ENCODE assay signal across 28 cellular contexts in genomic region chr6:81741689-81742088, GRCh38.
"Had no signal": no experiment of that assay in that cellular context is flagged by ENCODE, and none has a peak within 500 bp of the region (broad histone marks: within the 10 kb centered on the region; RNA-seq: fewer than 3 reads in every experiment).

No MANE protein-coding gene starts in this region.

- H3K27ac ChIP-seq: neural progenitor cell, ovary, parathyroid adenoma, psoas muscle, spleen, suprapubic skin, testis, tibial nerve, upper lobe of left lung, vagina had no signal

- H3K4me2 ChIP-seq: neural progenitor cell had no signal

- H3K36me3 ChIP-seq: neural progenitor cell, ovary, right lobe of liver, vagina had no signal

- H2AFZ ChIP-seq: neural progenitor cell, parathyroid adenoma had no signal

- DNase-seq: naive thymus-derived CD4-positive, alpha-beta T cell; natural killer cell; occipital lobe; posterior cingulate gyrus; psoas muscle; right lobe of liver; small intestine; spleen; stimulated activated CD4-positive, alpha-beta T cell treated with anti-CD3 and anti-CD28 coated beads, Interleukin-12 subunit alpha, Interleukin-12 subunit beta, amount 100 ng/mL, for 4 hours; stimulated activated CD4-positive, alpha-beta T cell treated with anti-CD3 and anti-CD28 coated beads, Interleukin-1b, Interleukin-23, amount 100 ng/mL, for 48 hours; stimulated activated CD4-positive, alpha-beta T cell treated with anti-CD3 and anti-CD28 coated beads, Interleukin-4, amount 100 ng/mL, for 1 hour; stimulated activated CD4-positive, alpha-beta T cell treated with anti-CD3 and anti-CD28 coated beads, Interleukin-4, amount 100 ng/mL, for 4 hours; stimulated activated CD8-positive, alpha-beta memory T cell treated with anti-CD3 and anti-CD28 coated beads, Interleukin-4, amount 100 ng/mL, for 48 hours; stimulated activated naive CD4-positive, alpha-beta T cell; stimulated activated naive CD8-positive, alpha-beta T cell treated with anti-CD3 and anti-CD28 coated beads, Interleukin-15, amount 100 ng/mL, for 72 hours; stimulated activated naive CD8-positive, alpha-beta T cell treated with anti-CD3 and anti-CD28 coated beads, Interleukin-15, Interleukin-2, amounts not matched to agents 100 U/mL and 50 U/mL, for 24 hours; substantia nigra; testis; trophoblast cell had no signal

- H3K79me2 ChIP-seq: parathyroid adenoma had no signal

- H3K4me1 ChIP-seq: parathyroid adenoma, psoas muscle had no signal

- H3K27me3 ChIP-seq: neural progenitor cell, ovary, right lobe of liver, spleen, suprapubic skin, testis, tibial nerve, upper lobe of left lung, vagina had no signal

- ATAC-seq: naive thymus-derived CD4-positive, alpha-beta T cell; natural killer cell; psoas muscle; right cardiac atrium; stimulated activated memory B cell treated with anti-CD40 and anti-IgM and Interleukin-4, amounts not matched to agents 10 μg/mL and 1 μg/mL and 100 μg/mL, for 72 hours; stimulated activated naive CD8-positive, alpha-beta T cell treated with anti-CD3 and anti-CD28 coated beads, Interleukin-15, amount 100 ng/mL, for 72 hours; stimulated activated naive CD8-positive, alpha-beta T cell treated with anti-CD3 and anti-CD28 coated beads, Interleukin-15, Interleukin-2, amounts not matched to agents 100 U/mL and 50 U/mL, for 24 hours had no signal

- H3K4me3 ChIP-seq: neural progenitor cell, ovary, psoas muscle, right lobe of liver, spleen, suprapubic skin, tibial nerve, upper lobe of left lung, vagina had no signal

- H3K9ac ChIP-seq: neural progenitor cell, parathyroid adenoma had no signal

- H3K9me3 ChIP-seq: ovary, psoas muscle, right lobe of liver, spleen, suprapubic skin, testis, tibial nerve, upper lobe of left lung, vagina had no signal
